ENCODE assay signal across 20 cellular contexts in the genomic region with DNA sequence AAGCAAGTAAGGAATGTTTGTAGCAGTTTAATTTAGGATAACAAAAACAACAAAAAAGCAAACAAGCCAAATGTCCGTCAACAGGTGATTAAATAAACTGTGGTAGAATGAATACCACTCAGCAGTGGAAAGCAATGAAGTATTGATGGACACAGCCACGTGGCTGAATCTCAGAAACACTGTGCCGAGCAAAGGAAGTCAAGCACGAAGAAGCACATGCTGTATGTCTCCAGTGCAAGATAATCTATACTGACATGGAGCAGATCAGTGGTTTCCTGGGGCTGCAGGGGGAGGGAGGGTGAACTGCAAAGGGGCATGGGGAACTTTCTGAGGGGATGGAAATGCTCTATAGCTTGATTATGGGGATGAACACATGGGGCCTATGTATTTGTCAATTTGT.
A peak's percentile ranks its signal among the peaks of the same experiment; 100 is the strongest.
DNase-seq lines count a peak whose midpoint lies in the region; FAIRE-seq and TF ChIP-seq lines count a peak whose summit lies in the region.
"Had no signal": no experiment of that assay in that cellular context is flagged by ENCODE, and none has a peak within 500 bp of the region (broad histone marks: within the 10 kb centered on the region; RNA-seq: fewer than 3 reads in every experiment).

No MANE protein-coding gene starts in this region.

- H3K4me2 ChIP-seq in BLaER1 (0 out of 2 replicates have a peak overlapping the region, but pooled peaks have one; percentile 9), astrocyte (ENCODE audit: low read length) (no peak overlapping the region)
- H3K4me2 ChIP-seq: A549, GM23338 had no signal

- H4K20me1 ChIP-seq in BLaER1 (no peaks in the 10 kb centered on the region), astrocyte (ENCODE audit: insufficient read depth, low read length) (no peaks in the 10 kb centered on the region)

- DNase-seq in DMS 273 (lab: John Stamatoyannopoulos, UW; ENCODE audit: unreplicated experiment) = peak; percentile 47
- no peak for DNase-seq in DMS 273 treated with DMSO at 0.1 percent for 48 hours (lab: John Stamatoyannopoulos, UW)
- DNase-seq in NCI-H524 treated with DMSO at 0.1 percent for 48 hours (lab: John Stamatoyannopoulos, UW) = peak; percentile 58
- DNase-seq in astrocyte (ENCODE audit: low read depth) = no peak
- no peak for DNase-seq in activated effector memory CD4-positive, alpha-beta T cell treated with anti-CD3 and anti-CD28 coated beads, Interleukin-2, amount 50 U/mL, for 16 hours
- no peak for DNase-seq in cerebellar nuclear complex (lab: John Stamatoyannopoulos, UW)
- DNase-seq in osteocyte (ENCODE audit: extremely low spot score, unreplicated experiment) = no peak
- DNase-seq: AML-193; CD4-positive, alpha-beta memory T cell; HCEC 1CT had no signal

- no peak overlapping the region for H2AFZ ChIP-seq in astrocyte (ENCODE audit: low read depth, low read length)

- no peak for FAIRE-seq in astrocyte (lab: Jason Lieb, UNC)
- FAIRE-seq: A549, G401.6, GM12891, GM18507, H54 had no signal

- no peak overlapping the region for H3K4me3 Mint-ChIP-seq in astrocyte (ENCODE audit: unreplicated experiment)
- no peak overlapping the region for H3K4me3 Mint-ChIP-seq in osteocyte (ENCODE audit: unreplicated experiment)
- H3K4me3 Mint-ChIP-seq: CD4-positive, alpha-beta memory T cell; GM23338 had no signal

- H3K4me1 ChIP-seq in BLaER1 (0 out of 2 replicates have a peak, but pooled peaks cover 3% of the 10 kb centered on the region), astrocyte (ENCODE audit: insufficient read depth, low read length) (no peaks in the 10 kb centered on the region)

- H3K9me3 ChIP-seq in BLaER1 = peaks cover 24% of the 10 kb centered on the region
- peaks cover 2% of the 10 kb centered on the region for H3K9me3 ChIP-seq in astrocyte (ENCODE audit: insufficient read depth, low read depth, low read length)

- peak overlapping the region; percentile 22 for H3K27ac Mint-ChIP-seq in astrocyte (ENCODE audit: unreplicated experiment)
- no peak overlapping the region for H3K27ac Mint-ChIP-seq in osteocyte (ENCODE audit: unreplicated experiment)
- H3K27ac Mint-ChIP-seq: CD14-positive monocyte; CD4-positive, alpha-beta memory T cell; GM23338 had no signal

- H3K36me3 Mint-ChIP-seq in astrocyte (ENCODE audit: low read depth, unreplicated experiment) (peaks cover 1% of the 10 kb centered on the region), osteocyte (ENCODE audit: unreplicated experiment) (no peaks in the 10 kb centered on the region)
- H3K36me3 Mint-ChIP-seq: CD14-positive monocyte; CD4-positive, alpha-beta memory T cell had no signal

- H3K4me3 ChIP-seq in BLaER1 = no peak overlapping the region
- H3K4me3 ChIP-seq in astrocyte (ENCODE audit: insufficient read depth, low read depth, low read length) = no peak overlapping the region
- H3K4me3 ChIP-seq: A549, GM23338 had no signal

- no peaks in the 10 kb centered on the region for H3K79me2 ChIP-seq in astrocyte (ENCODE audit: insufficient read depth, low read length)

- H3K27me3 Mint-ChIP-seq in astrocyte (ENCODE audit: low read depth, unreplicated experiment) (peaks cover 11% of the 10 kb centered on the region), osteocyte (ENCODE audit: unreplicated experiment) (no peaks in the 10 kb centered on the region)

- no peaks in the 10 kb centered on the region for H3K27me3 ChIP-seq in BLaER1
- no peaks in the 10 kb centered on the region for H3K27me3 ChIP-seq in astrocyte (ENCODE audit: insufficient read depth, low read length)

- H3K9me3 Mint-ChIP-seq in astrocyte (ENCODE audit: unreplicated experiment) = peaks cover 10% of the 10 kb centered on the region
- peaks cover 18% of the 10 kb centered on the region for H3K9me3 Mint-ChIP-seq in osteocyte (ENCODE audit: unreplicated experiment)

- no peak overlapping the region for H3K27ac ChIP-seq in BLaER1
- no peak overlapping the region for H3K27ac ChIP-seq in astrocyte (ENCODE audit: low read depth, low read length)
- H3K27ac ChIP-seq: 22Rv1, A549, HL-60 had no signal

- peaks cover 7% of the 10 kb centered on the region for H3K4me1 Mint-ChIP-seq in astrocyte (ENCODE audit: low read depth, unreplicated experiment)
- H3K4me1 Mint-ChIP-seq in osteocyte (ENCODE audit: unreplicated experiment) = no peaks in the 10 kb centered on the region
- H3K4me1 Mint-ChIP-seq: CD14-positive monocyte; CD4-positive, alpha-beta memory T cell; GM23338 had no signal

- H3K36me3 ChIP-seq in BLaER1 (no peaks in the 10 kb centered on the region), astrocyte (ENCODE audit: insufficient read depth, low read length) (no peaks in the 10 kb centered on the region)

- H3K9ac ChIP-seq in BLaER1 = no peak overlapping the region
- no peak overlapping the region for H3K9ac ChIP-seq in astrocyte (ENCODE audit: low read length)

- no peak for TF ChIP-seq CTCF in astrocyte (IDR thresholded peaks at IDR 0.05; ENCODE audit: insufficient read depth, low read depth, low read length)
- no peak for TF ChIP-seq CTCF in osteocyte (IDR thresholded peaks at IDR 0.05)

Comparison
In these comparisons a context has a peak if more than half of its experiments do, and no peak if none do; other contexts are left out.
1. DNase-seq: peak in DMS 273 (single experiment) and NCI-H524 treated with DMSO at 0.1 percent for 48 hours (single experiment); none in DMS 273 treated with DMSO at 0.1 percent for 48 hours (single experiment), astrocyte (single experiment), activated effector memory CD4-positive, alpha-beta T cell treated with anti-CD3 and anti-CD28 coated beads, Interleukin-2, amount 50 U/mL, for 16 hours (single experiment), cerebellar nuclear complex (0 of 2) and osteocyte (single experiment).